ENCODE assay signal across 16 cellular contexts in genomic region chr10:89699581-89700064, GRCh38. TPM values are rescaled to one million over a fixed set of nuclear protein-coding genes. Genes with fewer than 3 reads are reported as not detected.
DNase-seq lines count a peak whose midpoint lies in the region; ATAC-seq, FAIRE-seq and TF ChIP-seq lines count a peak whose summit lies in the region.
"Had no signal": no experiment of that assay in that cellular context is flagged by ENCODE, and none has a peak within 500 bp of the region (broad histone marks: within the 10 kb centered on the region; RNA-seq: fewer than 3 reads in every experiment).

No MANE protein-coding gene starts in this region.

- peaks cover 17% of the 10 kb centered on the region; the same call in 2 of the 3 replicates for H3K4me1 ChIP-seq in A549
- H3K4me1 ChIP-seq in kidney (ENCODE audit: control insufficient read depth in 1 of 2, insufficient read depth in 1 of 2, low read depth in 1 of 2, low read length in 2 of 2): peaks cover 2 to 8% of the 10 kb centered on the region in 2 donors
- H3K4me1 ChIP-seq: parathyroid adenoma had no signal

- peaks cover 3% of the 10 kb centered on the region; the same call in 1 of the 2 replicates for H4K20me1 ChIP-seq in SU-DHL-6 (ENCODE audit: low read depth, low read length)

- no peak overlapping the region for H3K27ac Mint-ChIP-seq in Calu3 (ENCODE audit: unreplicated experiment)
- H3K27ac Mint-ChIP-seq: T-helper 17 cell had no signal

- H3K9me3 ChIP-seq in A549: no peaks in the 10 kb centered on the region
- no peaks in the 10 kb centered on the region for H3K9me3 ChIP-seq in SU-DHL-6 (ENCODE audit: insufficient read depth, low read length)
- H3K9me3 ChIP-seq in kidney (ENCODE audit: control insufficient read depth in 1 of 2, low read length in 2 of 2): no peaks in the 10 kb centered on the region
- H3K9me3 ChIP-seq: gastrocnemius medialis, left ventricle myocardium inferior, thyroid gland had no signal

- CTCF ChIA-PET in A549 (lab: Yijun Ruan, JAX) (no interaction called here), Calu3 (lab: Charles Lee) (no interaction called here)

- H3K4me3 ChIP-seq in A549 (no peak overlapping the region), SU-DHL-6 (ENCODE audit: insufficient read depth, low read length, poor library complexity, severe bottlenecking) (no peak overlapping the region), fibroblast of villous mesenchyme (ENCODE audit: low read depth, low read length) (no peak overlapping the region), kidney (ENCODE audit: low read length in 2 of 2) (no peak overlapping the region)
- H3K4me3 ChIP-seq: thyroid gland had no signal

- no peaks in the 10 kb centered on the region for H3K9me3 Mint-ChIP-seq in Calu3 (ENCODE audit: low read depth, unreplicated experiment)

- peak overlapping the region; percentile 94 for H3K4me3 Mint-ChIP-seq in Calu3 (ENCODE audit: low read depth, unreplicated experiment)
- H3K4me3 Mint-ChIP-seq: T-helper 17 cell had no signal

- H3K27me3 Mint-ChIP-seq in Calu3 (ENCODE audit: unreplicated experiment): no peaks in the 10 kb centered on the region
- H3K27me3 Mint-ChIP-seq: T-helper 17 cell had no signal

- no peak for DNase-seq in A549 (ENCODE audit: low read depth in 1 of 2, low spot score in 1 of 2)
- no peak for DNase-seq in Calu3
- peak; percentile 47 for DNase-seq in fibroblast of villous mesenchyme (ENCODE audit: low read depth)
- no peak for DNase-seq in HUDEP-2 (lab: John Stamatoyannopoulos, UW; ENCODE audit: unreplicated experiment in 76 of 76)
- no peak for DNase-seq in GOT3 (lab: John Stamatoyannopoulos, UW)
- DNase-seq in kidney: no peak
- DNase-seq in NCI-H2029 treated with DMSO at 0.1 percent for 48 hours (lab: John Stamatoyannopoulos, UW): no peak
- DNase-seq: cerebellar nuclear complex, COR-L47, gastrocnemius medialis, left ventricle myocardium inferior, NCI-H1092, T-helper 17 cell, thyroid gland had no signal

- peaks cover 39% of the 10 kb centered on the region for H3K4me1 Mint-ChIP-seq in Calu3 (ENCODE audit: low read depth, unreplicated experiment)

- POLR2A ChIA-PET in A549 (lab: Yijun Ruan, JAX): no interaction called here

- H2AFZ ChIP-seq in SU-DHL-6 (ENCODE audit: low read depth, low read length, severe bottlenecking): no peak overlapping the region
- H2AFZ ChIP-seq: parathyroid adenoma had no signal

- no peak for TF ChIP-seq POLR2A in A549 (IDR thresholded peaks at IDR 0.05; ENCODE audit: low read length)

- H3K36me3 Mint-ChIP-seq in Calu3 (ENCODE audit: insufficient read depth, unreplicated experiment): peaks cover 27% of the 10 kb centered on the region

- H3K36me3 ChIP-seq in SU-DHL-6 (ENCODE audit: low read length) (no peaks in the 10 kb centered on the region), kidney (ENCODE audit: control insufficient read depth in 1 of 2, insufficient read depth in 2 of 2, low read length in 2 of 2) (no peaks in the 10 kb centered on the region)
- H3K36me3 ChIP-seq: gastrocnemius medialis, left ventricle myocardium inferior, thyroid gland had no signal

- no peak for TF ChIP-seq EP300 in A549 (IDR thresholded peaks at IDR 0.05)

- H3K9ac ChIP-seq in SU-DHL-6 (ENCODE audit: low read length) (no peak overlapping the region), kidney (ENCODE audit: low read length in 2 of 2) (no peak overlapping the region)
- H3K9ac ChIP-seq: parathyroid adenoma had no signal

- H3K79me2 ChIP-seq in SU-DHL-6 (ENCODE audit: insufficient read depth, low read length): peaks cover 32% of the 10 kb centered on the region
- H3K79me2 ChIP-seq: parathyroid adenoma had no signal

- H3F3A ChIP-seq in SU-DHL-6 (ENCODE audit: insufficient read depth): 0 out of 2 replicates have a peak, but pooled peaks cover 3% of the 10 kb centered on the region

- 98% methylated on average over 2 of the region's 2 CpGs for WGBS in A549 (ENCODE audit: missing lambda C conversion rate)

- FAIRE-seq in A549 (lab: Jason Lieb, UNC) (no peak), kidney (lab: Jason Lieb, UNC) (no peak)

- H3K4me2 ChIP-seq in A549 (peak overlapping the region; percentile 61; the same call in 2 of the 3 replicates), SU-DHL-6 (ENCODE audit: low read depth, low read length, poor library complexity, severe bottlenecking) (peak overlapping the region; percentile 85)

- BruUV-seq in Calu3 (replicated peaks; lab: Mats Ljungman, UMichigan): no TSS peak

- no peaks in the 10 kb centered on the region for H3K27me3 ChIP-seq in SU-DHL-6 (ENCODE audit: low read length)
- H3K27me3 ChIP-seq: gastrocnemius medialis, thyroid gland had no signal

- intact Hi-C loops in Calu3 (cut with micrococcal nuclease; ENCODE audit: unreplicated experiment): loop anchor here (2.0 to 5.0 kb wide), 4 partner anchors 47 to 132 kb away; partner anchors contain the start of gene PANK1
- intact Hi-C loops in kidney (cut with DNase I): no loop called here

- TF ChIP-seq RAD21 in A549 (conservative IDR thresholded peaks at IDR 0.05 in 1 of 2, IDR thresholded peaks at IDR 0.05 in 1 of 2): no peak

- TF ChIP-seq CTCF in A549 (IDR thresholded peaks at IDR 0.05) (no peak), Calu3 (IDR thresholded peaks at IDR 0.05; ENCODE audit: unreplicated experiment) (no peak), SU-DHL-6 (IDR thresholded peaks at IDR 0.05; ENCODE audit: insufficient read depth, low read length, poor library complexity, severe bottlenecking) (no peak), fibroblast of villous mesenchyme (IDR thresholded peaks at IDR 0.05; ENCODE audit: insufficient read depth, low read depth, low read length) (no peak), kidney (IDR thresholded peaks at IDR 0.05; ENCODE audit: borderline replicate concordance, extremely low read depth, insufficient read depth) (no peak)

- no peaks in the 10 kb centered on the region for H3K9me2 ChIP-seq in SU-DHL-6 (replicated peaks; ENCODE audit: insufficient read depth, low read length)

- ATAC-seq in A549: no peak
- ATAC-seq: gastrocnemius medialis, T-helper 17 cell had no signal

- no peak overlapping the region for H3K27ac ChIP-seq in A549
- no peak overlapping the region for H3K27ac ChIP-seq in SU-DHL-6 (ENCODE audit: low read depth, low read length)
- no peak overlapping the region for H3K27ac ChIP-seq in kidney (ENCODE audit: low read depth in 2 of 2, low read length in 2 of 2)
- H3K27ac ChIP-seq: gastrocnemius medialis, left ventricle myocardium inferior, parathyroid adenoma, thyroid gland had no signal

TF ChIP-seq in A549, 52 proteins besides CTCF, POLR2A, EP300 and RAD21:
- TF ChIP-seq CEBPB (IDR thresholded peaks at IDR 0.05) (peak in 1 of 2 experiments; percentile 30; a peak in 1 of 4 replicates), EHMT2 (IDR thresholded peaks at IDR 0.05; ENCODE audit: low read depth) (no peak), CBX2 (IDR thresholded peaks at IDR 0.05; ENCODE audit: borderline replicate concordance, low read depth) (no peak), TP53 (CRISPR knock-in tag; IDR thresholded peaks at IDR 0.05) (no peak), GATA3 (IDR thresholded peaks at IDR 0.05; ENCODE audit: borderline replicate concordance) (no peak)
- TF ChIP-seq, protein P1, sequence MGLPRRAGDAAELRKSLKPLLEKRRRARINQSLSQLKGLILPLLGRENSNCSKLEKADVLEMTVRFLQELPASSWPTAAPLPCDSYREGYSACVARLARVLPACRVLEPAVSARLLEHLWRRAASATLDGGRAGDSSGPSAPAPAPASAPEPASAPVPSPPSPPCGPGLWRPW (IDR thresholded peaks at IDR 0.05): no peak
TF ChIP-seq in A549: peak in this region for 1.

RNA-seq across cellular contexts. Expression of gene KIF20B, which starts 1.8 kb away (rescaled TPM):
- polyA plus RNA-seq in A549 (2011; rRNA removed): 14.2 and 14.8 TPM in 2 replicates
- 2.0 and 2.3 TPM in 2 replicates for polyA plus RNA-seq in A549 (2012; cell fraction: cytosol; rRNA removed)
- polyA plus RNA-seq in A549 (2012; cell fraction: nucleus; rRNA removed): 1.9 and 2.6 TPM in 2 replicates
- polyA plus RNA-seq in A549 (2017; fragmentation: RNase III; extraction: RNeasy Plus Mini Kit Qiagen cat#74134 plus additional on column Dnase treatment): 12.3 to 14.4 TPM (median 12.6 TPM) in 3 replicates
- polyA minus RNA-seq in A549 (2011; rRNA and poly(A)+ RNA removed): 4.1 and 4.8 TPM in 2 replicates
- 38.4 and 39.9 TPM in 2 replicates for total RNA-seq in Calu3 (2022)
- total RNA-seq in fibroblast of villous mesenchyme: 10.3 and 19.9 TPM in 2 replicates
- 7.3 TPM for total RNA-seq in kidney
- 0.67 TPM for polyA plus RNA-seq in kidney (ENCODE audit: insufficient read depth, low read depth, low replicate concordance)

RNA-seq across cellular contexts. Expression of gene PANK1, which starts 54.6 kb away (rescaled TPM):
- polyA plus RNA-seq in A549 (2011; rRNA removed) (9.0 and 10.5 TPM in 2 replicates), A549 (2017; fragmentation: RNase III; extraction: RNeasy Plus Mini Kit Qiagen cat#74134 plus additional on column Dnase treatment) (5.5 to 6.7 TPM (median 5.6 TPM) in 3 replicates), kidney (ENCODE audit: insufficient read depth, low read depth, low replicate concordance) (31.3 TPM)
- polyA plus RNA-seq in A549 (2012; cell fraction: cytosol; rRNA removed): 2.6 and 3.1 TPM in 2 replicates
- polyA plus RNA-seq in A549 (2012; cell fraction: nucleus; rRNA removed): 0.95 and 1.1 TPM in 2 replicates
- polyA minus RNA-seq in A549 (2011; rRNA and poly(A)+ RNA removed): 7.6 and 10.6 TPM in 2 replicates
- total RNA-seq in Calu3 (2022) (5.8 and 8.6 TPM in 2 replicates), fibroblast of villous mesenchyme (5.8 and 7.3 TPM in 2 replicates), kidney (5.4 TPM)
